4 cellular contexts compared by ENCODE assay signal in genomic region chr16:20483989-20484388, GRCh38. TPM values are rescaled to one million over a fixed set of nuclear protein-coding genes. Genes with fewer than 3 reads are reported as not detected.
"Had no signal": no experiment of that assay in that cellular context is flagged by ENCODE, and none has a peak within 500 bp of the region (broad histone marks: within the 10 kb centered on the region; RNA-seq: fewer than 3 reads in every experiment).

No MANE protein-coding gene starts in this region.

RNA-seq across cellular contexts. Expression of gene ACSM2A, which starts 32.7 kb away (rescaled TPM):
- total RNA-seq: HT-29, HT1080, IMR-90 had no signal
- polyA plus RNA-seq: IgD-negative memory B cell, IMR-90 had no signal
